ENCODE assay signal across 7 cellular contexts in genomic region chr15:34365836-34366235, GRCh38. TPM values are rescaled to one million over a fixed set of nuclear protein-coding genes. Genes with fewer than 3 reads are reported as not detected.
DNase-seq lines count a peak whose midpoint lies in the region; ATAC-seq lines count a peak whose summit lies in the region.

No MANE protein-coding gene starts in this region.

- H3K36me3 ChIP-seq in HUES64 (ENCODE audit: insufficient read depth, low read length) (peaks cover 37% of the 10 kb centered on the region), adipocyte (ENCODE audit: control insufficient read depth, insufficient read depth, low read length, severe bottlenecking) (no peaks in the 10 kb centered on the region), iPS-20b (ENCODE audit: insufficient read depth, low read depth, low read length) (peaks cover 31% of the 10 kb centered on the region), stomach smooth muscle (ENCODE audit: control insufficient read depth in 2 of 2, insufficient read depth in 2 of 2, low read length in 2 of 2) (peaks cover 0 to 8% of the 10 kb centered on the region in 2 donors)

- WGBS in HUES64, result 60% methylated on average over 5 of the region's 5 CpGs

- no peak overlapping the region for H3K9ac ChIP-seq in HUES64 (ENCODE audit: low read depth, low read length)
- peak overlapping the region; percentile 68 for H3K9ac ChIP-seq in adipocyte (ENCODE audit: low read length)
- H3K9ac ChIP-seq in iPS-20b (ENCODE audit: low read depth, low read length), result peak overlapping the region; percentile 11; the same call in 1 of the 2 replicates
- peak overlapping the region; percentile 36 to 57 for H3K9ac ChIP-seq in stomach smooth muscle (ENCODE audit: low read length in 2 of 2)

- H3K27me3 ChIP-seq in HUES64 (ENCODE audit: insufficient read depth, low read length), result no peaks in the 10 kb centered on the region
- H3K27me3 ChIP-seq in adipocyte (replicated peaks; ENCODE audit: control insufficient read depth, insufficient read depth, low read length), result no peaks in the 10 kb centered on the region
- H3K27me3 ChIP-seq in iPS-20b (ENCODE audit: insufficient read depth, low read length), result no peaks in the 10 kb centered on the region
- H3K27me3 ChIP-seq in stomach smooth muscle (ENCODE audit: control insufficient read depth in 1 of 2, insufficient read depth in 2 of 2, low read length in 2 of 2), result no peaks in the 10 kb centered on the region

- peak overlapping the region; percentile 98 for H3K4me3 ChIP-seq in HUES64 (ENCODE audit: low read length)
- peak overlapping the region; percentile 92 for H3K4me3 ChIP-seq in adipocyte (ENCODE audit: low read length)
- peak overlapping the region; percentile 74 for H3K4me3 ChIP-seq in iPS-20b (ENCODE audit: low read length)
- H3K4me3 ChIP-seq in stomach smooth muscle (ENCODE audit: low read length in 2 of 2), result peak overlapping the region; percentile 93 to 94

- H3K9me3 ChIP-seq in HUES64 (ENCODE audit: insufficient read depth, low read depth, low read length) (no peaks in the 10 kb centered on the region), adipocyte (ENCODE audit: control insufficient read depth, low read length) (no peaks in the 10 kb centered on the region), iPS-20b (ENCODE audit: insufficient read depth, low read depth, low read length) (no peaks in the 10 kb centered on the region), stomach smooth muscle (ENCODE audit: control insufficient read depth in 2 of 2, low read length in 2 of 2) (no peaks in the 10 kb centered on the region)

- no peak for ATAC-seq in HG03565 (IDR thresholded peaks at IDR 0.05; ENCODE audit: unreplicated experiment)
- ATAC-seq in HG02759 (IDR thresholded peaks at IDR 0.05; ENCODE audit: unreplicated experiment), result no peak

- H3K4me1 ChIP-seq in HUES64 (ENCODE audit: insufficient read depth, low read length) (peaks cover 6% of the 10 kb centered on the region), adipocyte (ENCODE audit: control insufficient read depth, insufficient read depth, low read length) (peaks cover 14% of the 10 kb centered on the region), iPS-20b (ENCODE audit: insufficient read depth, low read length) (peaks cover 15% of the 10 kb centered on the region), stomach smooth muscle (ENCODE audit: control insufficient read depth, insufficient read depth, low read length) (peaks cover 26% of the 10 kb centered on the region)

- H3K27ac ChIP-seq in HUES64 (ENCODE audit: low read depth, low read length) (no peak overlapping the region; the same call in 1 of the 2 replicates), iPS-20b (ENCODE audit: low read length) (no peak overlapping the region), stomach smooth muscle (ENCODE audit: low read length) (peak overlapping the region; percentile 8)

- DNase-seq in adipocyte (ENCODE audit: low read depth), result no peak
- no peak for DNase-seq in stimulated activated CD4-positive, alpha-beta T cell treated with anti-CD3 and anti-CD28 coated beads, Interleukin-4, amount 100 ng/mL, for 1 hour

RNA-seq across cellular contexts. Expression of gene LPCAT4, which starts 1.2 kb away (rescaled TPM):
- polyA plus RNA-seq in HUES64 (2013, experiment 1 of 2), result 28.7 TPM
- polyA plus RNA-seq in HUES64 (2013, experiment 2 of 2), result 28.3 TPM

RNA-seq across cellular contexts. Expression of gene NUTM1, which starts 22.7 kb away (rescaled TPM):
- 0.30 TPM for polyA plus RNA-seq in HUES64 (2013, experiment 1 of 2)
- polyA plus RNA-seq in HUES64 (2013, experiment 2 of 2), result 0.13 TPM

RNA-seq across cellular contexts. Expression of gene NOP10, which starts 22.9 kb away (rescaled TPM):
- 305 TPM for polyA plus RNA-seq in HUES64 (2013, experiment 1 of 2)
- polyA plus RNA-seq in HUES64 (2013, experiment 2 of 2), result 296 TPM

RNA-seq across cellular contexts. Expression of gene SLC12A6, which starts 28.3 kb away (rescaled TPM):
- 5.6 TPM for polyA plus RNA-seq in HUES64 (2013, experiment 1 of 2)
- polyA plus RNA-seq in HUES64 (2013, experiment 2 of 2), result 5.1 TPM
